In the genomic region with DNA sequence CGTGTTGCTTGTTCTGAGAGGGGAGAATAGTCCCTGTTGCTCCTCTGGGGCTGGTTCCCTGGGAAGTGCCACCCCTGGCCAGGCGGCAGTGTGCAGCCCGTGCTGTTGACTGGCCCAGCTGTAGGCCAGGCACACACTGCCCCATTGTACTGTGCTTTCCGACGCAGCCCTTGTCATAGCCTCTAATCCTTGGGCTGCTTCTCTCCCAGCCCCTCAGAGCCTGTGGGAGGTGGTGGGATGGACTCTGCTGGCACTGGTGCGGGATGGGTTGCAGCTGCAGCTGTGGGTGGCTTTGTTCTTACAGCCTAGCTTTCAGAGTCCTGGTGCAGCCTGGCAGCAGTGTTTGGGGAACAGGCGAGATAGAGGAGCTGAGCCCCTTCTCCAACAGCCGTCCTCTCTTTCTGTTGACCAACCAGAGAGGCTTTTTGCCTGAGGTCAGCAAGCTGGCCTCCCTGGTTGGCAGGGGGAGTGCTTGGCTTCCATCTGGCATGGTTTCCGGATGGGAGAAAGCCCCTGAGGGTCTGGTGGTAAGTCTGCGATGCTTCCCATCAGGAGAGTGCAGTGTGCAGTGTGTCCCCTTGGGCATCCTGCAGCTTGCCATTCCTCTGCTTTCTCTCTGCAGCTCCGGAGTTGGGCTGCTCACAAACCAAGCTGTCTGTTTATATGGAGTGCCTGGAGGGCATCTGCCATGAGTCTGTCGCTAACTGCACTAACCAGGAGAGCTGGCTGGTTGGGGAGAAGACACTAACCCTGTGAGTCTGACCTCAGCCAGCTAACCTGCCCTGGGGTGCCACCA, we compare ENCODE assay signal across 20 cellular contexts. TPM values are rescaled to one million over a fixed set of nuclear protein-coding genes. Genes with fewer than 3 reads are reported as not detected.
A peak's percentile ranks its signal among the peaks of the same experiment; 100 is the strongest.
DNase-seq lines count a peak whose midpoint lies in the region; ATAC-seq, FAIRE-seq and TF ChIP-seq lines count a peak whose summit lies in the region.
"Had no signal": no experiment of that assay in that cellular context is flagged by ENCODE, and none has a peak within 500 bp of the region (broad histone marks: within the 10 kb centered on the region; RNA-seq: fewer than 3 reads in every experiment).

No MANE protein-coding gene starts in this region.

- no peak for FAIRE-seq in pancreas (lab: Jason Lieb, UNC)
- FAIRE-seq: G401.6 had no signal

- peak overlapping the region; percentile 20 for H3K27ac Mint-ChIP-seq in dendritic cell treated with granulocyte-macrophage colony-stimulating factor and Interleukin-4, amounts not matched to agents 40 ng/mL and 50 ng/mL, for 4 days
- H3K27ac Mint-ChIP-seq in nephron = peak overlapping the region in 2 of 3 experiments; percentile 73 to 78
- H3K27ac Mint-ChIP-seq in stimulated activated naive B cell treated with anti-CD40 and anti-IgM and Interleukin-4, amounts not matched to agents 10 μg/mL and 1 μg/mL and 100 μg/mL, for 72 hours = peak overlapping the region; percentile 20
- H3K27ac Mint-ChIP-seq: activated naive CD8-positive, alpha-beta T cell treated with anti-CD3 and anti-CD28 coated beads, Interleukin-2, amount 10 ng/mL, durations not matched to agents 7 days and 5 days had no signal

- TF ChIP-seq EP300 in suprapubic skin (IDR thresholded peaks at IDR 0.05) = no peak

- TF ChIP-seq POLR2A in suprapubic skin (IDR thresholded peaks at IDR 0.05) = no peak

- no peaks in the 10 kb centered on the region for H3K27me3 Mint-ChIP-seq in dendritic cell treated with granulocyte-macrophage colony-stimulating factor and Interleukin-4, amounts not matched to agents 40 ng/mL and 50 ng/mL, for 4 days
- no peaks in the 10 kb centered on the region for H3K27me3 Mint-ChIP-seq in nephron (ENCODE audit: low read depth)
- no peaks in the 10 kb centered on the region for H3K27me3 Mint-ChIP-seq in stimulated activated naive B cell treated with anti-CD40 and anti-IgM and Interleukin-4, amounts not matched to agents 10 μg/mL and 1 μg/mL and 100 μg/mL, for 72 hours
- H3K27me3 Mint-ChIP-seq: activated naive CD8-positive, alpha-beta T cell treated with anti-CD3 and anti-CD28 coated beads, Interleukin-2, amount 10 ng/mL, durations not matched to agents 7 days and 5 days; CD8-positive, alpha-beta memory T cell had no signal

- no peaks in the 10 kb centered on the region for H3K36me3 ChIP-seq in pancreas
- H3K36me3 ChIP-seq in suprapubic skin = no peaks in the 10 kb centered on the region

- no peak for TF ChIP-seq CTCF in nephron (IDR thresholded peaks at IDR 0.05; ENCODE audit: unreplicated experiment in 3 of 3)
- no peak for TF ChIP-seq CTCF in pancreas (IDR thresholded peaks at IDR 0.05)
- TF ChIP-seq CTCF in suprapubic skin (IDR thresholded peaks at IDR 0.05) = no peak

- H3K4me3 Mint-ChIP-seq in dendritic cell treated with granulocyte-macrophage colony-stimulating factor and Interleukin-4, amounts not matched to agents 40 ng/mL and 50 ng/mL, for 4 days = no peak overlapping the region
- peak overlapping the region in 1 of 3 experiments; percentile 61 for H3K4me3 Mint-ChIP-seq in nephron
- H3K4me3 Mint-ChIP-seq in stimulated activated naive B cell treated with anti-CD40 and anti-IgM and Interleukin-4, amounts not matched to agents 10 μg/mL and 1 μg/mL and 100 μg/mL, for 72 hours = no peak overlapping the region
- H3K4me3 Mint-ChIP-seq: activated naive CD8-positive, alpha-beta T cell treated with anti-CD3 and anti-CD28 coated beads, Interleukin-2, amount 10 ng/mL, durations not matched to agents 7 days and 5 days; CD8-positive, alpha-beta memory T cell had no signal

- intact Hi-C loops in dendritic cell treated with granulocyte-macrophage colony-stimulating factor and Interleukin-4, amounts not matched to agents 40 ng/mL and 50 ng/mL, for 4 days (cut with micrococcal nuclease) = loop anchor here (10.0 kb wide), 1 partner anchor 135 kb away; no protein-coding TSS in a partner anchor
- intact Hi-C loops in pancreas (cut with DNase I) = no loop called here

- no peaks in the 10 kb centered on the region for H3K9me3 Mint-ChIP-seq in dendritic cell treated with granulocyte-macrophage colony-stimulating factor and Interleukin-4, amounts not matched to agents 40 ng/mL and 50 ng/mL, for 4 days
- no peaks in the 10 kb centered on the region for H3K9me3 Mint-ChIP-seq in nephron
- no peaks in the 10 kb centered on the region for H3K9me3 Mint-ChIP-seq in stimulated activated naive B cell treated with anti-CD40 and anti-IgM and Interleukin-4, amounts not matched to agents 10 μg/mL and 1 μg/mL and 100 μg/mL, for 72 hours
- H3K9me3 Mint-ChIP-seq: activated naive CD8-positive, alpha-beta T cell treated with anti-CD3 and anti-CD28 coated beads, Interleukin-2, amount 10 ng/mL, durations not matched to agents 7 days and 5 days; CD8-positive, alpha-beta memory T cell had no signal

- 82 to 88% methylated on average over 12 of the region's 12 CpGs for WGBS in pancreas, 2 donors
- 56% methylated on average over 6 of the region's 12 CpGs for WGBS in suprapubic skin

- DNase-seq in DMS 273 (lab: John Stamatoyannopoulos, UW; ENCODE audit: unreplicated experiment) (peak; percentile 30), DMS 273 treated with DMSO at 0.1 percent for 48 hours (lab: John Stamatoyannopoulos, UW) (no peak), pancreas (no peak), suprapubic skin (ENCODE audit: low spot score in 2 of 2) (no peak)
- no peak for DNase-seq in stimulated activated naive B cell treated with anti-CD40 and anti-IgM and Interleukin-4, amounts not matched to agents 10 μg/mL and 1 μg/mL and 100 μg/mL, for 72 hours
- DNase-seq: activated CD4-positive, alpha-beta T cell treated with anti-CD3 and anti-CD28 coated beads for 1 hour; activated naive CD8-positive, alpha-beta T cell treated with anti-CD3 and anti-CD28 coated beads, Interleukin-2, amount 10 ng/mL, durations not matched to agents 7 days and 5 days; CD8-positive, alpha-beta memory T cell; NCI-H2081; NCI-H774; Peyer's patch; T-helper 1 cell had no signal

- peaks cover 38% of the 10 kb centered on the region for H3K36me3 Mint-ChIP-seq in dendritic cell treated with granulocyte-macrophage colony-stimulating factor and Interleukin-4, amounts not matched to agents 40 ng/mL and 50 ng/mL, for 4 days (ENCODE audit: low read depth)
- H3K36me3 Mint-ChIP-seq in nephron (ENCODE audit: low read depth) = peaks cover 5% of the 10 kb centered on the region
- peaks cover 8 to 30% of the 10 kb centered on the region in 2 donors for H3K36me3 Mint-ChIP-seq in stimulated activated naive B cell treated with anti-CD40 and anti-IgM and Interleukin-4, amounts not matched to agents 10 μg/mL and 1 μg/mL and 100 μg/mL, for 72 hours

- H3K27ac ChIP-seq in pancreas (no peak overlapping the region), suprapubic skin (no peak overlapping the region)
- H3K27ac ChIP-seq: 22Rv1, neutrophil, Peyer's patch, thoracic aorta had no signal

- H3K4me1 ChIP-seq in pancreas = no peaks in the 10 kb centered on the region
- H3K4me1 ChIP-seq in suprapubic skin = peaks cover 50% of the 10 kb centered on the region

- no peaks in the 10 kb centered on the region for H3K9me3 ChIP-seq in pancreas
- H3K9me3 ChIP-seq in suprapubic skin = no peaks in the 10 kb centered on the region
- H3K9me3 ChIP-seq: neutrophil, Peyer's patch, thoracic aorta had no signal

- peaks cover 31% of the 10 kb centered on the region for H3K4me1 Mint-ChIP-seq in dendritic cell treated with granulocyte-macrophage colony-stimulating factor and Interleukin-4, amounts not matched to agents 40 ng/mL and 50 ng/mL, for 4 days (ENCODE audit: low read depth)
- H3K4me1 Mint-ChIP-seq in nephron = peaks cover 46% of the 10 kb centered on the region
- peaks cover 17 to 40% of the 10 kb centered on the region in 2 donors for H3K4me1 Mint-ChIP-seq in stimulated activated naive B cell treated with anti-CD40 and anti-IgM and Interleukin-4, amounts not matched to agents 10 μg/mL and 1 μg/mL and 100 μg/mL, for 72 hours

- H3K27me3 ChIP-seq in pancreas (no peaks in the 10 kb centered on the region), suprapubic skin (no peaks in the 10 kb centered on the region)
- H3K27me3 ChIP-seq: neutrophil, Peyer's patch had no signal

- no peak for ATAC-seq in stimulated activated naive B cell treated with anti-CD40 and anti-IgM and Interleukin-4, amounts not matched to agents 10 μg/mL and 1 μg/mL and 100 μg/mL, for 72 hours (replicated peaks)
- ATAC-seq in pancreas = no peak
- ATAC-seq in GM19351 (IDR thresholded peaks at IDR 0.05; ENCODE audit: unreplicated experiment) = no peak

- no peak overlapping the region for H3K4me3 ChIP-seq in pancreas
- no peak overlapping the region for H3K4me3 ChIP-seq in suprapubic skin
- H3K4me3 ChIP-seq: Peyer's patch, thoracic aorta had no signal

RNA-seq across cellular contexts. Expression of gene TJAP1, which starts 12.1 kb away (rescaled TPM):
- 10 to 100 TPM; 12.9 to 26.7 (median 15.4) TPM for total RNA-seq in pancreas
- polyA plus RNA-seq in pancreas = 10 to 100 TPM; 43.9 to 44.5 TPM
- 10 to 100 TPM; 17.8 to 32.4 (median 30.6) TPM for total RNA-seq in suprapubic skin

RNA-seq across cellular contexts. Expression of gene LRRC73, which starts 20.7 kb away (rescaled TPM):
- total RNA-seq in pancreas = 1 to 10 TPM in 1 of 6 donors, under 1 TPM in 5; 0.60 to 1.1 (median 0.82) TPM
- polyA plus RNA-seq in pancreas = 1 to 10 TPM in 1 of 2 donors, under 1 TPM in 1; 0.38 to 1.5 TPM
- under 1 TPM in 2 of 4 donors, not detected in 2; 0.34 to 0.42 TPM for total RNA-seq in suprapubic skin
- total RNA-seq: epithelial cell of proximal tubule had no signal
- polyA plus RNA-seq: CD8-positive, alpha-beta memory T cell had no signal

RNA-seq across cellular contexts. Expression of gene YIPF3, which starts 27.3 kb away (rescaled TPM):
- total RNA-seq in pancreas = 10 to 100 TPM; 60.6 to 81.1 (median 69.7) TPM
- polyA plus RNA-seq in pancreas = 10 to 100 TPM; 60.3 to 92.2 TPM
- total RNA-seq in suprapubic skin = 100 to 1,000 TPM in 1 of 4 donors, 10 to 100 TPM in 3; 69.8 to 115 (median 84.6) TPM

RNA-seq across cellular contexts. Expression of gene POLR1C, which starts 27.4 kb away (rescaled TPM):
- 10 to 100 TPM; 10.2 to 20.9 (median 18.8) TPM for total RNA-seq in pancreas
- 10 to 100 TPM; 15.7 to 31.3 TPM for polyA plus RNA-seq in pancreas
- total RNA-seq in suprapubic skin = 10 to 100 TPM; 31.1 to 44.7 (median 35.6) TPM

RNA-seq across cellular contexts. Expression of gene DLK2, which starts 34.1 kb away (rescaled TPM):
- total RNA-seq in pancreas = 1 to 10 TPM in 1 of 6 donors, under 1 TPM in 3, not detected in 2; 0.22 to 1.1 (median 0.34) TPM
- polyA plus RNA-seq in pancreas = under 1 TPM; 0.26 to 0.30 TPM
- 10 to 100 TPM; 23.6 to 61.7 (median 32.3) TPM for total RNA-seq in suprapubic skin
- total RNA-seq: Peyer's patch, thoracic aorta had no signal

Comparison
In these comparisons a context has a peak if more than half of its experiments do, and no peak if none do; other contexts are left out.
1. H3K27ac Mint-ChIP-seq: peak in every context shown above with its lines; median percentile 76 in nephron; 20 in dendritic cell treated with granulocyte-macrophage colony-stimulating factor and Interleukin-4, amounts not matched to agents 40 ng/mL and 50 ng/mL, for 4 days; 20 in stimulated activated naive B cell treated with anti-CD40 and anti-IgM and Interleukin-4, amounts not matched to agents 10 μg/mL and 1 μg/mL and 100 μg/mL, for 72 hours.